In genomic region chr10:104274762-104275721, GRCh38 we compare ENCODE assay signal across 1 cellular context.
TF ChIP-seq lines count a peak whose summit lies in the region.

No MANE protein-coding gene starts in this region.

TF ChIP-seq in HepG2, 621 proteins besides CTCF, POLR2A, EP300 and RAD21 (continued from another document and continues in another):
- TF ChIP-seq, protein P1, sequence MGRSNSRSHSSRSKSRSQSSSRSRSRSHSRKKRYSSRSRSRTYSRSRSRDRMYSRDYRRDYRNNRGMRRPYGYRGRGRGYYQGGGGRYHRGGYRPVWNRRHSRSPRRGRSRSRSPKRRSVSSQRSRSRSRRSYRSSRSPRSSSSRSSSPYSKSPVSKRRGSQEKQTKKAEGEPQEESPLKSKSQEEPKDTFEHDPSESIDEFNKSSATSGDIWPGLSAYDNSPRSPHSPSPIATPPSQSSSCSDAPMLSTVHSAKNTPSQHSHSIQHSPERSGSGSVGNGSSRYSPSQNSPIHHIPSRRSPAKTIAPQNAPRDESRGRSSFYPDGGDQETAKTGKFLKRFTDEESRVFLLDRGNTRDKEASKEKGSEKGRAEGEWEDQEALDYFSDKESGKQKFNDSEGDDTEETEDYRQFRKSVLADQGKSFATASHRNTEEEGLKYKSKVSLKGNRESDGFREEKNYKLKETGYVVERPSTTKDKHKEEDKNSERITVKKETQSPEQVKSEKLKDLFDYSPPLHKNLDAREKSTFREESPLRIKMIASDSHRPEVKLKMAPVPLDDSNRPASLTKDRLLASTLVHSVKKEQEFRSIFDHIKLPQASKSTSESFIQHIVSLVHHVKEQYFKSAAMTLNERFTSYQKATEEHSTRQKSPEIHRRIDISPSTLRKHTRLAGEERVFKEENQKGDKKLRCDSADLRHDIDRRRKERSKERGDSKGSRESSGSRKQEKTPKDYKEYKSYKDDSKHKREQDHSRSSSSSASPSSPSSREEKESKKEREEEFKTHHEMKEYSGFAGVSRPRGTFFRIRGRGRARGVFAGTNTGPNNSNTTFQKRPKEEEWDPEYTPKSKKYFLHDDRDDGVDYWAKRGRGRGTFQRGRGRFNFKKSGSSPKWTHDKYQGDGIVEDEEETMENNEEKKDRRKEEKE (IDR thresholded peaks at IDR 0.05) = no peak
- TF ChIP-seq STAG1 (CRISPR knock-in tag; IDR thresholded peaks at IDR 0.05) (peak; percentile 76), TAF15 (IDR thresholded peaks at IDR 0.05; ENCODE audit: low read depth, low read length, poor library complexity, severe bottlenecking) (no peak), RFX5 (IDR thresholded peaks at IDR 0.05; ENCODE audit: low read depth, low read length) (no peak), TBX3 (IDR thresholded peaks at IDR 0.05; ENCODE audit: borderline replicate concordance) (no peak), CBX1 (IDR thresholded peaks at IDR 0.05; ENCODE audit: low read depth) (no peak), CAMTA2 (CRISPR knock-in tag; IDR thresholded peaks at IDR 0.05; ENCODE audit: borderline replicate concordance) (peak; percentile 71; the same call in 1 of the 2 replicates), ZNF577 (CRISPR knock-in tag; IDR thresholded peaks at IDR 0.05; ENCODE audit: borderline replicate concordance, low read depth) (no peak), TERF1 (CRISPR knock-in tag; IDR thresholded peaks at IDR 0.05) (no peak), ATF1 (CRISPR knock-in tag; IDR thresholded peaks at IDR 0.05) (no peak), ZSCAN9 (CRISPR knock-in tag; IDR thresholded peaks at IDR 0.05; ENCODE audit: borderline replicate concordance) (no peak), ZNF563 (CRISPR knock-in tag; IDR thresholded peaks at IDR 0.05) (no peak), PRMT3 (CRISPR knock-in tag; IDR thresholded peaks at IDR 0.05; ENCODE audit: borderline replicate concordance, low read depth) (no peak), RARA (CRISPR knock-in tag; IDR thresholded peaks at IDR 0.05) (no peak), SYNCRIP (IDR thresholded peaks at IDR 0.05; ENCODE audit: insufficient read depth, low read depth, low read length) (no peak), MBD4 (IDR thresholded peaks at IDR 0.05; ENCODE audit: borderline replicate concordance, low read length) (no peak), ZNF136 (CRISPR knock-in tag; IDR thresholded peaks at IDR 0.05; ENCODE audit: low read depth) (no peak), ZNF605 (CRISPR knock-in tag; IDR thresholded peaks at IDR 0.05) (peak; percentile 63; the same call in 1 of the 2 replicates), ZSCAN25 (CRISPR knock-in tag; IDR thresholded peaks at IDR 0.05) (no peak), MYPOP (CRISPR knock-in tag; IDR thresholded peaks at IDR 0.05) (0 out of 2 replicates have a peak, but pooled peaks have one; percentile 41), PCBP1 (IDR thresholded peaks at IDR 0.05; ENCODE audit: borderline replicate concordance, low read depth, low read length) (0 out of 2 replicates have a peak, but pooled peaks have one; percentile 47), ZNF121 (CRISPR knock-in tag; IDR thresholded peaks at IDR 0.05) (no peak), ZNF337 (CRISPR knock-in tag; IDR thresholded peaks at IDR 0.05; ENCODE audit: borderline replicate concordance, low read depth) (no peak), ZKSCAN1 (IDR thresholded peaks at IDR 0.05; ENCODE audit: low read length) (no peak), ZNF138 (CRISPR knock-in tag; IDR thresholded peaks at IDR 0.05; ENCODE audit: low read depth) (no peak), ZNF674 (CRISPR knock-in tag; IDR thresholded peaks at IDR 0.05; ENCODE audit: low read depth) (no peak), ZNF703 (CRISPR knock-in tag; IDR thresholded peaks at IDR 0.05; ENCODE audit: borderline replicate concordance) (no peak), ZNF672 (CRISPR knock-in tag; IDR thresholded peaks at IDR 0.05) (no peak), ZNF143 (CRISPR knock-in tag; IDR thresholded peaks at IDR 0.05) (no peak), ZNF709 (CRISPR knock-in tag; IDR thresholded peaks at IDR 0.05) (no peak), CEBPG (CRISPR knock-in tag; IDR thresholded peaks at IDR 0.05) (no peak), SNRNP70 (IDR thresholded peaks at IDR 0.05; ENCODE audit: low read depth, low read length) (no peak), CREBL2 (CRISPR knock-in tag; IDR thresholded peaks at IDR 0.05; ENCODE audit: borderline replicate concordance) (no peak), PLRG1 (conservative IDR thresholded peaks at IDR 0.05) (no peak), KDM1A (CRISPR knock-in tag; IDR thresholded peaks at IDR 0.05) (no peak)
- TF ChIP-seq, protein P2, sequence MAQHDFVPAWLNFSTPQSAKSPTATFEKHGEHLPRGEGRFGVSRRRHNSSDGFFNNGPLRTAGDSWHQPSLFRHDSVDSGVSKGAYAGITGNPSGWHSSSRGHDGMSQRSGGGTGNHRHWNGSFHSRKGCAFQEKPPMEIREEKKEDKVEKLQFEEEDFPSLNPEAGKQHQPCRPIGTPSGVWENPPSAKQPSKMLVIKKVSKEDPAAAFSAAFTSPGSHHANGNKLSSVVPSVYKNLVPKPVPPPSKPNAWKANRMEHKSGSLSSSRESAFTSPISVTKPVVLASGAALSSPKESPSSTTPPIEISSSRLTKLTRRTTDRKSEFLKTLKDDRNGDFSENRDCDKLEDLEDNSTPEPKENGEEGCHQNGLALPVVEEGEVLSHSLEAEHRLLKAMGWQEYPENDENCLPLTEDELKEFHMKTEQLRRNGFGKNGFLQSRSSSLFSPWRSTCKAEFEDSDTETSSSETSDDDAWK (CRISPR knock-in tag; IDR thresholded peaks at IDR 0.05) = no peak
- TF ChIP-seq, protein P3, sequence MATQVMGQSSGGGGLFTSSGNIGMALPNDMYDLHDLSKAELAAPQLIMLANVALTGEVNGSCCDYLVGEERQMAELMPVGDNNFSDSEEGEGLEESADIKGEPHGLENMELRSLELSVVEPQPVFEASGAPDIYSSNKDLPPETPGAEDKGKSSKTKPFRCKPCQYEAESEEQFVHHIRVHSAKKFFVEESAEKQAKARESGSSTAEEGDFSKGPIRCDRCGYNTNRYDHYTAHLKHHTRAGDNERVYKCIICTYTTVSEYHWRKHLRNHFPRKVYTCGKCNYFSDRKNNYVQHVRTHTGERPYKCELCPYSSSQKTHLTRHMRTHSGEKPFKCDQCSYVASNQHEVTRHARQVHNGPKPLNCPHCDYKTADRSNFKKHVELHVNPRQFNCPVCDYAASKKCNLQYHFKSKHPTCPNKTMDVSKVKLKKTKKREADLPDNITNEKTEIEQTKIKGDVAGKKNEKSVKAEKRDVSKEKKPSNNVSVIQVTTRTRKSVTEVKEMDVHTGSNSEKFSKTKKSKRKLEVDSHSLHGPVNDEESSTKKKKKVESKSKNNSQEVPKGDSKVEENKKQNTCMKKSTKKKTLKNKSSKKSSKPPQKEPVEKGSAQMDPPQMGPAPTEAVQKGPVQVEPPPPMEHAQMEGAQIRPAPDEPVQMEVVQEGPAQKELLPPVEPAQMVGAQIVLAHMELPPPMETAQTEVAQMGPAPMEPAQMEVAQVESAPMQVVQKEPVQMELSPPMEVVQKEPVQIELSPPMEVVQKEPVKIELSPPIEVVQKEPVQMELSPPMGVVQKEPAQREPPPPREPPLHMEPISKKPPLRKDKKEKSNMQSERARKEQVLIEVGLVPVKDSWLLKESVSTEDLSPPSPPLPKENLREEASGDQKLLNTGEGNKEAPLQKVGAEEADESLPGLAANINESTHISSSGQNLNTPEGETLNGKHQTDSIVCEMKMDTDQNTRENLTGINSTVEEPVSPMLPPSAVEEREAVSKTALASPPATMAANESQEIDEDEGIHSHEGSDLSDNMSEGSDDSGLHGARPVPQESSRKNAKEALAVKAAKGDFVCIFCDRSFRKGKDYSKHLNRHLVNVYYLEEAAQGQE (IDR thresholded peaks at IDR 0.05; ENCODE audit: borderline replicate concordance in 1 of 2, low read depth in 1 of 2, low read length in 2 of 2) = no peak
- TF ChIP-seq, protein P4, sequence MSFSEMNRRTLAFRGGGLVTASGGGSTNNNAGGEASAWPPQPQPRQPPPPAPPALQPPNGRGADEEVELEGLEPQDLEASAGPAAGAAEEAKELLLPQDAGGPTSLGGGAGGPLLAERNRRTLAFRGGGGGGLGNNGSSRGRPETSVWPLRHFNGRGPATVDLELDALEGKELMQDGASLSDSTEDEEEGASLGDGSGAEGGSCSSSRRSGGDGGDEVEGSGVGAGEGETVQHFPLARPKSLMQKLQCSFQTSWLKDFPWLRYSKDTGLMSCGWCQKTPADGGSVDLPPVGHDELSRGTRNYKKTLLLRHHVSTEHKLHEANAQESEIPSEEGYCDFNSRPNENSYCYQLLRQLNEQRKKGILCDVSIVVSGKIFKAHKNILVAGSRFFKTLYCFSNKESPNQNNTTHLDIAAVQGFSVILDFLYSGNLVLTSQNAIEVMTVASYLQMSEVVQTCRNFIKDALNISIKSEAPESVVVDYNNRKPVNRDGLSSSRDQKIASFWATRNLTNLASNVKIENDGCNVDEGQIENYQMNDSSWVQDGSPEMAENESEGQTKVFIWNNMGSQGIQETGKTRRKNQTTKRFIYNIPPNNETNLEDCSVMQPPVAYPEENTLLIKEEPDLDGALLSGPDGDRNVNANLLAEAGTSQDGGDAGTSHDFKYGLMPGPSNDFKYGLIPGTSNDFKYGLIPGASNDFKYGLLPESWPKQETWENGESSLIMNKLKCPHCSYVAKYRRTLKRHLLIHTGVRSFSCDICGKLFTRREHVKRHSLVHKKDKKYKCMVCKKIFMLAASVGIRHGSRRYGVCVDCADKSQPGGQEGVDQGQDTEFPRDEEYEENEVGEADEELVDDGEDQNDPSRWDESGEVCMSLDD (CRISPR knock-in tag; IDR thresholded peaks at IDR 0.05; ENCODE audit: borderline replicate concordance) = no peak
- TF ChIP-seq, protein P5, sequence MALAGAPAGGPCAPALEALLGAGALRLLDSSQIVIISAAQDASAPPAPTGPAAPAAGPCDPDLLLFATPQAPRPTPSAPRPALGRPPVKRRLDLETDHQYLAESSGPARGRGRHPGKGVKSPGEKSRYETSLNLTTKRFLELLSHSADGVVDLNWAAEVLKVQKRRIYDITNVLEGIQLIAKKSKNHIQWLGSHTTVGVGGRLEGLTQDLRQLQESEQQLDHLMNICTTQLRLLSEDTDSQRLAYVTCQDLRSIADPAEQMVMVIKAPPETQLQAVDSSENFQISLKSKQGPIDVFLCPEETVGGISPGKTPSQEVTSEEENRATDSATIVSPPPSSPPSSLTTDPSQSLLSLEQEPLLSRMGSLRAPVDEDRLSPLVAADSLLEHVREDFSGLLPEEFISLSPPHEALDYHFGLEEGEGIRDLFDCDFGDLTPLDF (CRISPR knock-in tag; IDR thresholded peaks at IDR 0.05) = no peak
- TF ChIP-seq, protein P6, sequence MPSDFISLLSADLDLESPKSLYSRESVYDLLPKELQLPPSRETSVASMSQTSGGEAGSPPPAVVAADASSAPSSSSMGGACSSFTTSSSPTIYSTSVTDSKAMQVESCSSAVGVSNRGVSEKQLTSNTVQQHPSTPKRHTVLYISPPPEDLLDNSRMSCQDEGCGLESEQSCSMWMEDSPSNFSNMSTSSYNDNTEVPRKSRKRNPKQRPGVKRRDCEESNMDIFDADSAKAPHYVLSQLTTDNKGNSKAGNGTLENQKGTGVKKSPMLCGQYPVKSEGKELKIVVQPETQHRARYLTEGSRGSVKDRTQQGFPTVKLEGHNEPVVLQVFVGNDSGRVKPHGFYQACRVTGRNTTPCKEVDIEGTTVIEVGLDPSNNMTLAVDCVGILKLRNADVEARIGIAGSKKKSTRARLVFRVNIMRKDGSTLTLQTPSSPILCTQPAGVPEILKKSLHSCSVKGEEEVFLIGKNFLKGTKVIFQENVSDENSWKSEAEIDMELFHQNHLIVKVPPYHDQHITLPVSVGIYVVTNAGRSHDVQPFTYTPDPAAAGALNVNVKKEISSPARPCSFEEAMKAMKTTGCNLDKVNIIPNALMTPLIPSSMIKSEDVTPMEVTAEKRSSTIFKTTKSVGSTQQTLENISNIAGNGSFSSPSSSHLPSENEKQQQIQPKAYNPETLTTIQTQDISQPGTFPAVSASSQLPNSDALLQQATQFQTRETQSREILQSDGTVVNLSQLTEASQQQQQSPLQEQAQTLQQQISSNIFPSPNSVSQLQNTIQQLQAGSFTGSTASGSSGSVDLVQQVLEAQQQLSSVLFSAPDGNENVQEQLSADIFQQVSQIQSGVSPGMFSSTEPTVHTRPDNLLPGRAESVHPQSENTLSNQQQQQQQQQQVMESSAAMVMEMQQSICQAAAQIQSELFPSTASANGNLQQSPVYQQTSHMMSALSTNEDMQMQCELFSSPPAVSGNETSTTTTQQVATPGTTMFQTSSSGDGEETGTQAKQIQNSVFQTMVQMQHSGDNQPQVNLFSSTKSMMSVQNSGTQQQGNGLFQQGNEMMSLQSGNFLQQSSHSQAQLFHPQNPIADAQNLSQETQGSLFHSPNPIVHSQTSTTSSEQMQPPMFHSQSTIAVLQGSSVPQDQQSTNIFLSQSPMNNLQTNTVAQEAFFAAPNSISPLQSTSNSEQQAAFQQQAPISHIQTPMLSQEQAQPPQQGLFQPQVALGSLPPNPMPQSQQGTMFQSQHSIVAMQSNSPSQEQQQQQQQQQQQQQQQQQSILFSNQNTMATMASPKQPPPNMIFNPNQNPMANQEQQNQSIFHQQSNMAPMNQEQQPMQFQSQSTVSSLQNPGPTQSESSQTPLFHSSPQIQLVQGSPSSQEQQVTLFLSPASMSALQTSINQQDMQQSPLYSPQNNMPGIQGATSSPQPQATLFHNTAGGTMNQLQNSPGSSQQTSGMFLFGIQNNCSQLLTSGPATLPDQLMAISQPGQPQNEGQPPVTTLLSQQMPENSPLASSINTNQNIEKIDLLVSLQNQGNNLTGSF (CRISPR knock-in tag; IDR thresholded peaks at IDR 0.05) = no peak
- TF ChIP-seq, protein P7, sequence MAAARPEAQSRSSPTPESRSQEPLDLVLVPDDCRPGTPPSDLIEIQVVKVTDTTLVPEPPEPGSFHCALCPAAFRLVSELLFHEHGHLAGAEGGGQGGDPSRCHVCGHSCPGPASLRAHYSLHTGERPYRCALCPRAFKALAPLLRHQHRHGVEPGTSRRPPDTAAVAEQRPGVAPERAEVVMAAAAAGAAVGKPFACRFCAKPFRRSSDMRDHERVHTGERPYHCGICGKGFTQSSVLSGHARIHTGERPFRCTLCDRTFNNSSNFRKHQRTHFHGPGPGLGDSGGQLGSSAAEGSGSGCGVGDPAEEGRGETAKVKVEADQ (CRISPR knock-in tag; IDR thresholded peaks at IDR 0.05; ENCODE audit: borderline replicate concordance) = no peak
